ENCODE assay signal across 16 cellular contexts in the genomic region with DNA sequence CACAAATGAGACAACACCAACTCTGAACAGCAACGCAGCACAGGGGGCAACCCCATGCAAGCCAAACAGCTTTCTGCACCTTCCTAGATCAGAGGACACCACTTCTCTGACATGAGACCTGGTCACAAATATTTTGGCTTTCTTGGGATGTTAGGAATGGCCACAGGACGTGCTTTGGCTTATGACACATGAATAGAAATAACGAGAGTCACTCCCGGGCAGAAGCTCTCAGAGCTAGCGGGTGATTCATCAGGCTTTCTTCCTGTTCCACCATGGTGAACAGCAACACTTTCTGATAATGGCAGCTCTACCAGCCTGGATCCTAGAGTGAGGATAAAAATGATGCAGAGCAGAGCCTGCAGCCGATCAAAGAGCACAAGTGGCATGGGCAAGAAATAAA. TPM values are rescaled to one million over a fixed set of nuclear protein-coding genes. Genes with fewer than 3 reads are reported as not detected.
A peak's percentile ranks its signal among the peaks of the same experiment; 100 is the strongest.
DNase-seq lines count a peak whose midpoint lies in the region; ATAC-seq, FAIRE-seq and TF ChIP-seq lines count a peak whose summit lies in the region.
"Had no signal": no experiment of that assay in that cellular context is flagged by ENCODE, and none has a peak within 500 bp of the region (broad histone marks: within the 10 kb centered on the region; RNA-seq: fewer than 3 reads in every experiment).

No MANE protein-coding gene starts in this region.

- no peaks in the 10 kb centered on the region; the same call in 1 of the 2 replicates for H4K20me1 ChIP-seq in GM23338 (replicated peaks; ENCODE audit: insufficient read depth)

- peaks cover 44% of the 10 kb centered on the region for H3K36me3 Mint-ChIP-seq in GM23338 (ENCODE audit: low read depth)
- peaks cover 38% of the 10 kb centered on the region for H3K36me3 Mint-ChIP-seq in activated naive CD4-positive, alpha-beta T cell treated with anti-CD3 and anti-CD28 coated beads for 36 hours (ENCODE audit: low read depth)

- H3K27ac Mint-ChIP-seq in GM23338 = no peak overlapping the region
- H3K27ac Mint-ChIP-seq in activated naive CD4-positive, alpha-beta T cell treated with anti-CD3 and anti-CD28 coated beads for 36 hours = no peak overlapping the region
- H3K27ac Mint-ChIP-seq: activated B cell treated with CpG ODN at 0.5 μM for 24 hours had no signal

- H3K4me3 Mint-ChIP-seq in GM23338 = no peak overlapping the region
- no peak overlapping the region for H3K4me3 Mint-ChIP-seq in activated naive CD4-positive, alpha-beta T cell treated with anti-CD3 and anti-CD28 coated beads for 36 hours
- H3K4me3 Mint-ChIP-seq: activated B cell treated with CpG ODN at 0.5 μM for 24 hours; CD4-positive, CD25-positive, alpha-beta regulatory T cell had no signal

- no peaks in the 10 kb centered on the region for H3F3A ChIP-seq in GM23338 (replicated peaks; ENCODE audit: low read depth)

- H3K9me3 ChIP-seq in left lung = peaks cover 0 to 6% of the 10 kb centered on the region in 2 donors
- H3K9me3 ChIP-seq: right lobe of liver had no signal

- TF ChIP-seq CTCF in brain microvascular endothelial cell (IDR thresholded peaks at IDR 0.05; ENCODE audit: low read depth, low read length, missing control alignments) (no peak), kidney epithelial cell (IDR thresholded peaks at IDR 0.05; ENCODE audit: insufficient read depth, low read length, poor library complexity, severe bottlenecking) (no peak), GM23338 (conservative IDR thresholded peaks at IDR 0.05; ENCODE audit: low read depth in 2 of 2) (no peak), left lung (IDR thresholded peaks at IDR 0.05) (no peak)

- H3K4me2 ChIP-seq in GM23338 = no peak overlapping the region

- H3K27me3 ChIP-seq in brain microvascular endothelial cell (replicated peaks) (no peaks in the 10 kb centered on the region), kidney epithelial cell (ENCODE audit: control insufficient read depth, insufficient read depth, low read length) (no peaks in the 10 kb centered on the region), GM23338 (ENCODE audit: insufficient read depth) (no peaks in the 10 kb centered on the region), left lung (no peaks in the 10 kb centered on the region)
- H3K27me3 ChIP-seq: right lobe of liver had no signal

- peaks cover 4% of the 10 kb centered on the region; the same call in 1 of the 3 replicates for H3K9me3 Mint-ChIP-seq in GM23338
- peaks cover 3% of the 10 kb centered on the region for H3K9me3 Mint-ChIP-seq in activated naive CD4-positive, alpha-beta T cell treated with anti-CD3 and anti-CD28 coated beads for 36 hours

- no peak overlapping the region for H3K4me3 ChIP-seq in brain microvascular endothelial cell (ENCODE audit: low read depth, low read length)
- no peak overlapping the region for H3K4me3 ChIP-seq in kidney epithelial cell (ENCODE audit: low read depth, low read length)
- no peak overlapping the region for H3K4me3 ChIP-seq in GM23338
- H3K4me3 ChIP-seq in left lung = no peak overlapping the region
- H3K4me3 ChIP-seq: right lobe of liver, SK-N-MC had no signal

- peaks cover 1% of the 10 kb centered on the region for H3K27me3 Mint-ChIP-seq in GM23338 (ENCODE audit: insufficient read depth, low read depth, poor library complexity)
- H3K27me3 Mint-ChIP-seq in activated naive CD4-positive, alpha-beta T cell treated with anti-CD3 and anti-CD28 coated beads for 36 hours (ENCODE audit: low read depth) = no peaks in the 10 kb centered on the region
- H3K27me3 Mint-ChIP-seq: activated B cell treated with CpG ODN at 0.5 μM for 24 hours; CD4-positive, CD25-positive, alpha-beta regulatory T cell had no signal

- H3K4me1 ChIP-seq in GM23338 (ENCODE audit: insufficient read depth) = peaks cover 4% of the 10 kb centered on the region; the same call in 1 of the 2 replicates
- no peaks in the 10 kb centered on the region for H3K4me1 ChIP-seq in left lung
- H3K4me1 ChIP-seq: right lobe of liver had no signal

- CTCF ChIA-PET in activated naive CD4-positive, alpha-beta T cell treated with anti-CD3 and anti-CD28 coated beads for 36 hours (lab: Charles Lee) = interaction anchor here (1.0 kb wide), 1 partner anchor 9 kb away, joined by 3 read pairs; no protein-coding TSS in a partner anchor

- no peaks in the 10 kb centered on the region for H3K79me2 ChIP-seq in GM23338 (replicated peaks; ENCODE audit: insufficient read depth)

- H3K4me1 Mint-ChIP-seq in GM23338 = peaks cover 8% of the 10 kb centered on the region
- H3K4me1 Mint-ChIP-seq in activated naive CD4-positive, alpha-beta T cell treated with anti-CD3 and anti-CD28 coated beads for 36 hours (ENCODE audit: low read depth) = peaks cover 3% of the 10 kb centered on the region
- H3K4me1 Mint-ChIP-seq: activated B cell treated with CpG ODN at 0.5 μM for 24 hours had no signal

- H3K36me3 ChIP-seq in brain microvascular endothelial cell (replicated peaks) (peaks cover 5% of the 10 kb centered on the region), kidney epithelial cell (ENCODE audit: control insufficient read depth, insufficient read depth, low read length) (peaks cover 1% of the 10 kb centered on the region), GM23338 (ENCODE audit: insufficient read depth) (peaks cover 4% of the 10 kb centered on the region; the same call in 1 of the 2 replicates), left lung (peaks cover 0 to 55% of the 10 kb centered on the region in 2 donors)

- intact Hi-C loops in left lung (cut with DNase I) = no loop called here
- intact Hi-C loops in activated naive CD4-positive, alpha-beta T cell treated with anti-CD3 and anti-CD28 coated beads for 36 hours (cut with micrococcal nuclease) = no loop called here

- DNase-seq in AG20443 (ENCODE audit: low spot score) = peak; percentile 91
- peak; percentile 51 for DNase-seq in HTR-8/SVneo (ENCODE audit: insufficient read length, low spot score)
- DNase-seq in brain microvascular endothelial cell = peak; percentile 91
- DNase-seq in kidney epithelial cell (ENCODE audit: low read depth) = peak; percentile 37
- no peak for DNase-seq in NCI-H748 (lab: John Stamatoyannopoulos, UW; ENCODE audit: unreplicated experiment)
- DNase-seq in GM23338 (ENCODE audit: low spot score) = no peak
- DNase-seq in left lung = no peak
- no peak for DNase-seq in activated naive CD4-positive, alpha-beta T cell treated with anti-CD3 and anti-CD28 coated beads for 36 hours
- DNase-seq: activated B cell treated with CpG ODN at 0.5 μM for 24 hours; activated T-cell treated with anti-CD3 and anti-CD28 coated beads, Interleukin-2, amount 50 U/mL, for 1 hour; CD4-positive, CD25-positive, alpha-beta regulatory T cell; NCI-H1694 treated with DMSO at 0.1 percent for 48 hours; right lobe of liver had no signal

- H2AFZ ChIP-seq in GM23338 = no peak overlapping the region

- H3K9me2 ChIP-seq in GM23338 (ENCODE audit: insufficient read depth) = no peaks in the 10 kb centered on the region

- FAIRE-seq in HTR-8/SVneo (lab: Jason Lieb, UNC) = no peak
- FAIRE-seq: endometrium, G401.6 had no signal

- no peak for ATAC-seq in GM23338
- no peak for ATAC-seq in left lung
- ATAC-seq: right lobe of liver had no signal

- H3K27ac ChIP-seq in brain microvascular endothelial cell (peak overlapping the region; percentile 16), GM23338 (ENCODE audit: low read depth) (no peak overlapping the region), left lung (no peak overlapping the region)
- H3K27ac ChIP-seq: right lobe of liver, SK-N-MC had no signal

- in situ Hi-C loops in brain microvascular endothelial cell (cut with HindIII; ENCODE audit: low pct_ligation_motif_present, low sequenced_read_pairs) = no loop called here

TF ChIP-seq in GM23338, 12 proteins besides CTCF, POLR2A, EP300 and RAD21:
- TF ChIP-seq CREB1 (CRISPR knock-in tag; IDR thresholded peaks at IDR 0.05; ENCODE audit: low read depth) = no peak
- TF ChIP-seq NANOG (IDR thresholded peaks at IDR 0.05; ENCODE audit: borderline replicate concordance) = no peak

RNA-seq across cellular contexts. Expression of a gene that starts 39.4 kb away (rescaled TPM):
- total RNA-seq in kidney epithelial cell (20.8 and 23.1 TPM in 2 replicates), left lung (10 to 100 TPM; 13.6 to 25.2 TPM)
- 7.7 and 10.3 TPM in 2 replicates for total RNA-seq in GM23338 (2014; rRNA removed; shearing (Covaris generic))
- 5.7 TPM in 2 replicates for polyA plus RNA-seq in GM23338 (2016; fragmentation: Nextera tagmentation; extraction: Ambion mirVana)
- total RNA-seq in activated naive CD4-positive, alpha-beta T cell treated with anti-CD3 and anti-CD28 coated beads for 36 hours = 1 to 10 TPM; 4.7 to 5.2 TPM

RNA-seq across cellular contexts. Expression of a gene that starts 52.3 kb away (rescaled TPM):
- total RNA-seq in kidney epithelial cell = 182 and 207 TPM in 2 replicates
- total RNA-seq in GM23338 (2014; rRNA removed; shearing (Covaris generic)) = 227 and 271 TPM in 2 replicates
- 1,567 and 1,890 TPM in 2 replicates for polyA plus RNA-seq in GM23338 (2016; fragmentation: Nextera tagmentation; extraction: Ambion mirVana)
- 100 to 1,000 TPM in 1 of 2 donors, 10 to 100 TPM in 1; 50.7 to 126 TPM for total RNA-seq in left lung
- total RNA-seq in activated naive CD4-positive, alpha-beta T cell treated with anti-CD3 and anti-CD28 coated beads for 36 hours = 100 to 1,000 TPM; 708 to 746 TPM

Comparison
In these comparisons a context has a peak if more than half of its experiments do, and no peak if none do; other contexts are left out.
1. DNase-seq: peak in AG20443 (single experiment), HTR-8/SVneo (single experiment), brain microvascular endothelial cell (single experiment) and kidney epithelial cell (single experiment); none in NCI-H748 (single experiment), GM23338 (single experiment), left lung (0 of 2) and activated naive CD4-positive, alpha-beta T cell treated with anti-CD3 and anti-CD28 coated beads for 36 hours (single experiment).